Comparison of ENCODE assay signal across 1 cellular context in the genomic region with DNA sequence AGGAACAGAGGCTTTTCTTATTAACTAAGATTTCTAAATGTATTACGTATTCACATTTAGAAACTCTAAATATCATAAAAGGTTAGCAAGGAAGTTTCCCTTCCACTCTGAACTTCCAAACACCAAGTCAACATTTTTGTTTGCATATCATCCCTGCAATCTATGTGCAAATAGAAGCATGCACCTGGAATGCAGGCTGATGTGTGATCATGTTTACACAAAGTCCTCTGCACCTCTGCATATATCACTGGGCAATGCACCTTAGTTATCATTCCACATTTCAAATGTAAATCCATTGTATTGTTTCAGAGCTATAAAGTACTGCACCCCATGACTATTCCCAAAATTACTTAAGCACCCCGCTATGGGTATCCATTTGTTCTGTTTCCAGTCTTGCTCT.
TF ChIP-seq lines count a peak whose summit lies in the region.
"Not testable (repeated sequence)": the region's sequence is repeated elsewhere in the genome, so short reads cannot be mapped to it uniquely, and the experiment has no call there.

No MANE protein-coding gene starts in this region.

TF ChIP-seq in HepG2, 621 proteins besides CTCF, POLR2A, EP300 and RAD21 (continued from another document):
- TF ChIP-seq HNF4A (CRISPR knock-in tag; IDR thresholded peaks at IDR 0.05) (peak; percentile 31; the same call in 1 of the 2 replicates), SOX5 (CRISPR knock-in tag; IDR thresholded peaks at IDR 0.05; ENCODE audit: borderline replicate concordance) (peak; percentile 55; the same call in 1 of the 2 replicates), NCOA2 (CRISPR knock-in tag; IDR thresholded peaks at IDR 0.05) (peak; percentile 33; the same call in 1 of the 2 replicates), FOSL2 (CRISPR knock-in tag; IDR thresholded peaks at IDR 0.05) (peak; percentile 46), FOXK1 (CRISPR knock-in tag; IDR thresholded peaks at IDR 0.05; ENCODE audit: borderline replicate concordance, low read depth) (peak; percentile 58; the same call in 1 of the 2 replicates), RXRB (CRISPR knock-in tag; IDR thresholded peaks at IDR 0.05; ENCODE audit: borderline replicate concordance) (peak; percentile 46; the same call in 1 of the 2 replicates), FOXA1 (CRISPR knock-in tag; IDR thresholded peaks at IDR 0.05) (peak; percentile 88), FOXP1 (CRISPR knock-in tag; IDR thresholded peaks at IDR 0.05) (peak; percentile 82), SOX13 (CRISPR knock-in tag; conservative IDR thresholded peaks at IDR 0.05 in 1 of 2, IDR thresholded peaks at IDR 0.05 in 1 of 2) (peak in 1 of 2 experiments; percentile 66; a peak in 2 of 4 replicates), HDAC2 (CRISPR knock-in tag; IDR thresholded peaks at IDR 0.05) (peak; percentile 54; the same call in 1 of the 2 replicates), IRF2 (CRISPR knock-in tag; IDR thresholded peaks at IDR 0.05) (peak; percentile 38; the same call in 1 of the 2 replicates), SAP130 (CRISPR knock-in tag; IDR thresholded peaks at IDR 0.05; ENCODE audit: low read depth) (peak; percentile 40; the same call in 1 of the 2 replicates), ZNF331 (CRISPR knock-in tag; IDR thresholded peaks at IDR 0.05) (0 out of 2 replicates have a peak, but pooled peaks have one; percentile 31), ELF3 (CRISPR knock-in tag; IDR thresholded peaks at IDR 0.05) (peak; percentile 30; the same call in 1 of the 2 replicates), CEBPG (CRISPR knock-in tag; IDR thresholded peaks at IDR 0.05) (peak; percentile 31; the same call in 1 of the 2 replicates), HHEX (CRISPR knock-in tag; IDR thresholded peaks at IDR 0.05) (peak; percentile 53; the same call in 1 of the 2 replicates), FOXO1 (CRISPR knock-in tag; IDR thresholded peaks at IDR 0.05) (peak; percentile 53; the same call in 1 of the 2 replicates), HMG20A (CRISPR knock-in tag; IDR thresholded peaks at IDR 0.05; ENCODE audit: borderline replicate concordance) (peak; percentile 69; the same call in 1 of the 2 replicates), NFKBIZ (CRISPR knock-in tag; IDR thresholded peaks at IDR 0.05) (0 out of 2 replicates have a peak, but pooled peaks have one; percentile 35), BCL6 (CRISPR knock-in tag; IDR thresholded peaks at IDR 0.05) (peak; percentile 73), MIER3 (CRISPR knock-in tag; IDR thresholded peaks at IDR 0.05; ENCODE audit: borderline replicate concordance) (peak; percentile 29; the same call in 1 of the 2 replicates), MED1 (CRISPR knock-in tag; IDR thresholded peaks at IDR 0.05) (0 out of 2 replicates have a peak, but pooled peaks have one; percentile 22), GATAD2A (CRISPR knock-in tag; IDR thresholded peaks at IDR 0.05) (peak; percentile 70)
- TF ChIP-seq, protein P1, sequence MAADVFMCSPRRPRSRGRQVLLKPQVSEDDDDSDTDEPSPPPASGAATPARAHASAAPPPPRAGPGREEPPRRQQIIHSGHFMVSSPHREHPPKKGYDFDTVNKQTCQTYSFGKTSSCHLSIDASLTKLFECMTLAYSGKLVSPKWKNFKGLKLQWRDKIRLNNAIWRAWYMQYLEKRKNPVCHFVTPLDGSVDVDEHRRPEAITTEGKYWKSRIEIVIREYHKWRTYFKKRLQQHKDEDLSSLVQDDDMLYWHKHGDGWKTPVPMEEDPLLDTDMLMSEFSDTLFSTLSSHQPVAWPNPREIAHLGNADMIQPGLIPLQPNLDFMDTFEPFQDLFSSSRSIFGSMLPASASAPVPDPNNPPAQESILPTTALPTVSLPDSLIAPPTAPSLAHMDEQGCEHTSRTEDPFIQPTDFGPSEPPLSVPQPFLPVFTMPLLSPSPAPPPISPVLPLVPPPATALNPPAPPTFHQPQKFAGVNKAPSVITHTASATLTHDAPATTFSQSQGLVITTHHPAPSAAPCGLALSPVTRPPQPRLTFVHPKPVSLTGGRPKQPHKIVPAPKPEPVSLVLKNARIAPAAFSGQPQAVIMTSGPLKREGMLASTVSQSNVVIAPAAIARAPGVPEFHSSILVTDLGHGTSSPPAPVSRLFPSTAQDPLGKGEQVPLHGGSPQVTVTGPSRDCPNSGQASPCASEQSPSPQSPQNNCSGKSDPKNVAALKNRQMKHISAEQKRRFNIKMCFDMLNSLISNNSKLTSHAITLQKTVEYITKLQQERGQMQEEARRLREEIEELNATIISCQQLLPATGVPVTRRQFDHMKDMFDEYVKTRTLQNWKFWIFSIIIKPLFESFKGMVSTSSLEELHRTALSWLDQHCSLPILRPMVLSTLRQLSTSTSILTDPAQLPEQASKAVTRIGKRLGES (CRISPR knock-in tag; IDR thresholded peaks at IDR 0.05; ENCODE audit: borderline replicate concordance) = peak; percentile 92
- TF ChIP-seq FOXA1, FOXP1, SOX13 (IDR thresholded peaks at IDR 0.05): not testable (repeated sequence)
- TF ChIP-seq, protein P2, sequence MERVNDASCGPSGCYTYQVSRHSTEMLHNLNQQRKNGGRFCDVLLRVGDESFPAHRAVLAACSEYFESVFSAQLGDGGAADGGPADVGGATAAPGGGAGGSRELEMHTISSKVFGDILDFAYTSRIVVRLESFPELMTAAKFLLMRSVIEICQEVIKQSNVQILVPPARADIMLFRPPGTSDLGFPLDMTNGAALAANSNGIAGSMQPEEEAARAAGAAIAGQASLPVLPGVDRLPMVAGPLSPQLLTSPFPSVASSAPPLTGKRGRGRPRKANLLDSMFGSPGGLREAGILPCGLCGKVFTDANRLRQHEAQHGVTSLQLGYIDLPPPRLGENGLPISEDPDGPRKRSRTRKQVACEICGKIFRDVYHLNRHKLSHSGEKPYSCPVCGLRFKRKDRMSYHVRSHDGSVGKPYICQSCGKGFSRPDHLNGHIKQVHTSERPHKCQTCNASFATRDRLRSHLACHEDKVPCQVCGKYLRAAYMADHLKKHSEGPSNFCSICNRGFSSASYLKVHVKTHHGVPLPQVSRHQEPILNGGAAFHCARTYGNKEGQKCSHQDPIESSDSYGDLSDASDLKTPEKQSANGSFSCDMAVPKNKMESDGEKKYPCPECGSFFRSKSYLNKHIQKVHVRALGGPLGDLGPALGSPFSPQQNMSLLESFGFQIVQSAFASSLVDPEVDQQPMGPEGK (CRISPR knock-in tag; IDR thresholded peaks at IDR 0.05) = 0 out of 2 replicates have a peak, but pooled peaks have one; percentile 22
- TF ChIP-seq, protein P3, sequence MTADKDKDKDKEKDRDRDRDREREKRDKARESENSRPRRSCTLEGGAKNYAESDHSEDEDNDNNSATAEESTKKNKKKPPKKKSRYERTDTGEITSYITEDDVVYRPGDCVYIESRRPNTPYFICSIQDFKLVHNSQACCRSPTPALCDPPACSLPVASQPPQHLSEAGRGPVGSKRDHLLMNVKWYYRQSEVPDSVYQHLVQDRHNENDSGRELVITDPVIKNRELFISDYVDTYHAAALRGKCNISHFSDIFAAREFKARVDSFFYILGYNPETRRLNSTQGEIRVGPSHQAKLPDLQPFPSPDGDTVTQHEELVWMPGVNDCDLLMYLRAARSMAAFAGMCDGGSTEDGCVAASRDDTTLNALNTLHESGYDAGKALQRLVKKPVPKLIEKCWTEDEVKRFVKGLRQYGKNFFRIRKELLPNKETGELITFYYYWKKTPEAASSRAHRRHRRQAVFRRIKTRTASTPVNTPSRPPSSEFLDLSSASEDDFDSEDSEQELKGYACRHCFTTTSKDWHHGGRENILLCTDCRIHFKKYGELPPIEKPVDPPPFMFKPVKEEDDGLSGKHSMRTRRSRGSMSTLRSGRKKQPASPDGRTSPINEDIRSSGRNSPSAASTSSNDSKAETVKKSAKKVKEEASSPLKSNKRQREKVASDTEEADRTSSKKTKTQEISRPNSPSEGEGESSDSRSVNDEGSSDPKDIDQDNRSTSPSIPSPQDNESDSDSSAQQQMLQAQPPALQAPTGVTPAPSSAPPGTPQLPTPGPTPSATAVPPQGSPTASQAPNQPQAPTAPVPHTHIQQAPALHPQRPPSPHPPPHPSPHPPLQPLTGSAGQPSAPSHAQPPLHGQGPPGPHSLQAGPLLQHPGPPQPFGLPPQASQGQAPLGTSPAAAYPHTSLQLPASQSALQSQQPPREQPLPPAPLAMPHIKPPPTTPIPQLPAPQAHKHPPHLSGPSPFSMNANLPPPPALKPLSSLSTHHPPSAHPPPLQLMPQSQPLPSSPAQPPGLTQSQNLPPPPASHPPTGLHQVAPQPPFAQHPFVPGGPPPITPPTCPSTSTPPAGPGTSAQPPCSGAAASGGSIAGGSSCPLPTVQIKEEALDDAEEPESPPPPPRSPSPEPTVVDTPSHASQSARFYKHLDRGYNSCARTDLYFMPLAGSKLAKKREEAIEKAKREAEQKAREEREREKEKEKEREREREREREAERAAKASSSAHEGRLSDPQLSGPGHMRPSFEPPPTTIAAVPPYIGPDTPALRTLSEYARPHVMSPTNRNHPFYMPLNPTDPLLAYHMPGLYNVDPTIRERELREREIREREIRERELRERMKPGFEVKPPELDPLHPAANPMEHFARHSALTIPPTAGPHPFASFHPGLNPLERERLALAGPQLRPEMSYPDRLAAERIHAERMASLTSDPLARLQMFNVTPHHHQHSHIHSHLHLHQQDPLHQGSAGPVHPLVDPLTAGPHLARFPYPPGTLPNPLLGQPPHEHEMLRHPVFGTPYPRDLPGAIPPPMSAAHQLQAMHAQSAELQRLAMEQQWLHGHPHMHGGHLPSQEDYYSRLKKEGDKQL (CRISPR knock-in tag; IDR thresholded peaks at IDR 0.05; ENCODE audit: low read depth) = peak; percentile 61; the same call in 1 of the 2 replicates
- TF ChIP-seq, protein P4, sequence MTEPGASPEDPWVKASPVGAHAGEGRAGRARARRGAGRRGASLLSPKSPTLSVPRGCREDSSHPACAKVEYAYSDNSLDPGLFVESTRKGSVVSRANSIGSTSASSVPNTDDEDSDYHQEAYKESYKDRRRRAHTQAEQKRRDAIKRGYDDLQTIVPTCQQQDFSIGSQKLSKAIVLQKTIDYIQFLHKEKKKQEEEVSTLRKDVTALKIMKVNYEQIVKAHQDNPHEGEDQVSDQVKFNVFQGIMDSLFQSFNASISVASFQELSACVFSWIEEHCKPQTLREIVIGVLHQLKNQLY (CRISPR knock-in tag; IDR thresholded peaks at IDR 0.05) = peak; percentile 97
- TF ChIP-seq, protein P5, sequence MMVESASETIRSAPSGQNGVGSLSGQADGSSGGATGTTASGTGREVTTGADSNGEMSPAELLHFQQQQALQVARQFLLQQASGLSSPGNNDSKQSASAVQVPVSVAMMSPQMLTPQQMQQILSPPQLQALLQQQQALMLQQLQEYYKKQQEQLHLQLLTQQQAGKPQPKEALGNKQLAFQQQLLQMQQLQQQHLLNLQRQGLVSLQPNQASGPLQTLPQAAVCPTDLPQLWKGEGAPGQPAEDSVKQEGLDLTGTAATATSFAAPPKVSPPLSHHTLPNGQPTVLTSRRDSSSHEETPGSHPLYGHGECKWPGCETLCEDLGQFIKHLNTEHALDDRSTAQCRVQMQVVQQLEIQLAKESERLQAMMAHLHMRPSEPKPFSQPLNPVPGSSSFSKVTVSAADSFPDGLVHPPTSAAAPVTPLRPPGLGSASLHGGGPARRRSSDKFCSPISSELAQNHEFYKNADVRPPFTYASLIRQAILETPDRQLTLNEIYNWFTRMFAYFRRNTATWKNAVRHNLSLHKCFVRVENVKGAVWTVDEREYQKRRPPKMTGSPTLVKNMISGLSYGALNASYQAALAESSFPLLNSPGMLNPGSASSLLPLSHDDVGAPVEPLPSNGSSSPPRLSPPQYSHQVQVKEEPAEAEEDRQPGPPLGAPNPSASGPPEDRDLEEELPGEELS (CRISPR knock-in tag; IDR thresholded peaks at IDR 0.05) = peak; percentile 82
